In the genomic region with DNA sequence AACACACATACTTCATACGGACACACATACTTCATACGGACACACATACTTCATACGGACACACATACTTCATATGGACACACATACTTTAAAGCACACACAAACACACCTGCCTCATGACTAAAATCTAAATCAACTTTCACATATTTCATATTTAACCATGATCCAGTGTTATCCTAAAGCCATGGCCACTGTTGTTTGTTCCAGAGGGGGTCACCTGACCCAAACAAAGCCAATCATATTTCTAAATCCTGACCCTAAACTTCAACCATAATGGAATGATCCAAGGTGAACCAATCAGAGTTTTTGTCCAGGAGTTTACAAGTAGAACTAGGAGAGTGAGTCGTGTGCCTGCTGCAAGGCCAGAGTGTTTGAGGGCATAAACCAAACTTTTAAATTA, we compare ENCODE assay signal across 33 cellular contexts.
"Had no signal": no experiment of that assay in that cellular context is flagged by ENCODE, and none has a peak within 500 bp of the region (broad histone marks: within the 10 kb centered on the region; RNA-seq: fewer than 3 reads in every experiment).

No MANE protein-coding gene starts in this region.

- DNase-seq: Karpas-422, Kasumi-1, MG63, MM.1S, MV-4-11, NCI-H1048, NCI-H1092, NCI-H1092 treated with DMSO at 0.1 percent for 48 hours, NCI-H1105, NCI-H1105 treated with DMSO at 0.1 percent for 48 hours, NCI-H1417, NCI-H1417 treated with DMSO at 0.1 percent for 48 hours, NCI-H1436, NCI-H1436 treated with DMSO at 0.1 percent for 48 hours, NCI-H146, NCI-H1694, NCI-H1694 treated with DMSO at 0.1 percent for 48 hours, NCI-H187, NCI-H187 treated with DMSO at 0.1 percent for 48 hours, NCI-H1930, NCI-H2029, NCI-H2029 treated with DMSO at 0.1 percent for 48 hours, NCI-H2081, NCI-H2081 treated with DMSO at 0.1 percent for 48 hours, NCI-H2107, NCI-H2171, NCI-H2227 treated with DMSO at 0.1 percent for 48 hours, NCI-H226, NCI-H345, NCI-H446, NCI-H446 treated with DMSO at 0.1 percent for 48 hours, NCI-H510A had no signal

- H3K4me3 ChIP-seq: MG63 had no signal

- H3K9ac ChIP-seq: KMS-11 had no signal

- H3K36me3 ChIP-seq: MG63 had no signal

- H3K9me3 ChIP-seq: MG63 had no signal

- H3K27me3 ChIP-seq: MG63 had no signal

- H3K27ac ChIP-seq: KMS-11 had no signal

- H3K4me2 ChIP-seq: KMS-11 had no signal
